ENCODE assay signal across 12 cellular contexts in genomic region chr7:116041615-116042014, GRCh38. TPM values are rescaled to one million over a fixed set of nuclear protein-coding genes. Genes with fewer than 3 reads are reported as not detected.
DNase-seq lines count a peak whose midpoint lies in the region; ATAC-seq and TF ChIP-seq lines count a peak whose summit lies in the region.
"Had no signal": no experiment of that assay in that cellular context is flagged by ENCODE, and none has a peak within 500 bp of the region (broad histone marks: within the 10 kb centered on the region; RNA-seq: fewer than 3 reads in every experiment).

No MANE protein-coding gene starts in this region.

- H3K4me2 ChIP-seq in neural progenitor cell, result no peak overlapping the region

- H3K4me1 ChIP-seq in neural progenitor cell, result no peaks in the 10 kb centered on the region

- H3K9ac ChIP-seq in neural progenitor cell, result no peak overlapping the region

- no peak for TF ChIP-seq CTCF in neural progenitor cell (IDR thresholded peaks at IDR 0.05)

- no peaks in the 10 kb centered on the region for H3K9me3 Mint-ChIP-seq in neural progenitor cell

- no peak overlapping the region for H3K27ac ChIP-seq in neural progenitor cell
- H3K27ac ChIP-seq: thoracic aorta had no signal

- no peak overlapping the region for H3K4me3 ChIP-seq in neural progenitor cell
- H3K4me3 ChIP-seq: thoracic aorta had no signal

- no peaks in the 10 kb centered on the region for H3K4me1 Mint-ChIP-seq in neural progenitor cell

- H3K4me3 Mint-ChIP-seq in neural progenitor cell, result no peak overlapping the region

- no peaks in the 10 kb centered on the region for H4K20me1 ChIP-seq in neural progenitor cell (ENCODE audit: low read depth)

- intact Hi-C loops in Right ventricle myocardium superior (cut with DNase I), result no loop called here

- no peaks in the 10 kb centered on the region for H3K36me3 ChIP-seq in neural progenitor cell
- H3K36me3 ChIP-seq: thoracic aorta had no signal

- peak; percentile 95 for ATAC-seq in GM18909 (IDR thresholded peaks at IDR 0.05; ENCODE audit: poor library complexity, unreplicated experiment)
- peak; percentile 98 for ATAC-seq in GM21619 (IDR thresholded peaks at IDR 0.05; ENCODE audit: unreplicated experiment)
- peak; percentile 91 for ATAC-seq in HG03097 (IDR thresholded peaks at IDR 0.05; ENCODE audit: low FRiP score, unreplicated experiment)
- no peak for ATAC-seq in Right ventricle myocardium superior (ENCODE audit: poor library complexity)
- ATAC-seq: Panc1 had no signal

- DNase-seq in neural progenitor cell (ENCODE audit: low spot score) (no peak), Right ventricle myocardium superior (no peak), NCI-H1417 treated with DMSO at 0.1 percent for 48 hours (lab: John Stamatoyannopoulos, UW) (no peak), AML-193 (lab: John Stamatoyannopoulos, UW) (no peak)
- DNase-seq: activated T-cell treated with anti-CD3 and anti-CD28 coated beads, Interleukin-2, amount 50 U/mL, for 48 hours; NCI-H146 had no signal

- peak overlapping the region; percentile 18 for H3K27ac Mint-ChIP-seq in neural progenitor cell

- H3K27me3 Mint-ChIP-seq in neural progenitor cell (ENCODE audit: insufficient read depth, low read depth), result no peaks in the 10 kb centered on the region

- no peaks in the 10 kb centered on the region for H3K9me3 ChIP-seq in neural progenitor cell (ENCODE audit: low read depth)
- H3K9me3 ChIP-seq: thoracic aorta had no signal

- no peaks in the 10 kb centered on the region for H3K79me2 ChIP-seq in neural progenitor cell (ENCODE audit: low read depth)

- no peaks in the 10 kb centered on the region for H3K36me3 Mint-ChIP-seq in neural progenitor cell

- peak overlapping the region; percentile 81 for H2AFZ ChIP-seq in neural progenitor cell (replicated peaks)

- no peaks in the 10 kb centered on the region for H3F3A ChIP-seq in neural progenitor cell (ENCODE audit: low read depth)

- no peaks in the 10 kb centered on the region for H3K27me3 ChIP-seq in neural progenitor cell

RNA-seq across cellular contexts. Expression of gene TFEC, which starts 11.1 kb away (rescaled TPM):
- total RNA-seq in neural progenitor cell (ENCODE audit: low replicate concordance) (0.03 and 0.06 TPM in 2 replicates), Right ventricle myocardium superior (1.2 TPM)
- total RNA-seq: epithelial cell of proximal tubule had no signal
